33 cellular contexts compared by ENCODE assay signal in the genomic region with DNA sequence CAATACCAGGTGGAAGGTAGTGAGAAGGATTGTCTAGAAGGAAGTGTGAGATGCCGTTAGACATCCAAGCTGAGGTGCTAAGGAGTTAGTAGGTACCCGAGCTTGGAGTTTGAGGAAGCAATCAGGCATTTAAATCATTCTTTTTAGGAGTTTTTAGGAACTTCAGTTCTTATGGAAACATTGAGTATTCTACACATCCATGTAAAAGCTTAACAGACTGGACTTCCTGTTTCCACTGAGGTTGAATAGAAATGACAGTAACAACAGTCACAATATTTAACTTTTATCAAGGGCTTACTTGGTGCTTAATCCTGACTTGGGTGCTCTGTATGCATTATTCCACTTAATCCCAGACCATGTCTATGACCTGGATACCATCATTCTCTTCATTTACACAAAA.
"Had no signal": no experiment of that assay in that cellular context is flagged by ENCODE, and none has a peak within 500 bp of the region (broad histone marks: within the 10 kb centered on the region; RNA-seq: fewer than 3 reads in every experiment).

No MANE protein-coding gene starts in this region.

- H3K4me3 ChIP-seq: adrenal gland, cardiac muscle cell, gastrocnemius medialis, left ventricle myocardium inferior, pancreas, prostate gland, skin epidermis, thoracic aorta, vagina had no signal

- H3K36me3 ChIP-seq: adrenal gland, cardiac muscle cell, gastrocnemius medialis, left ventricle myocardium inferior, neutrophil, pancreas, prostate gland, thoracic aorta, vagina had no signal

- H3K4me3 Mint-ChIP-seq: activated naive CD4-positive, alpha-beta T cell treated with anti-CD3 and anti-CD28 coated beads for 36 hours; activated naive CD8-positive, alpha-beta T cell treated with anti-CD3 and anti-CD28 coated beads for 36 hours; brain; effector memory CD8-positive, alpha-beta T cell; nephron progenitor cell; stimulated activated naive CD8-positive, alpha-beta T cell treated with anti-CD3 and anti-CD28 coated beads, Interleukin-15, Interleukin-2, amounts not matched to agents 100 ng/mL and 50 ng/mL, for 24 hours; type B pancreatic cell had no signal

- H3K27me3 Mint-ChIP-seq: effector memory CD8-positive, alpha-beta T cell; naive B cell; stimulated activated naive CD8-positive, alpha-beta T cell treated with anti-CD3 and anti-CD28 coated beads, Interleukin-15, Interleukin-2, amounts not matched to agents 100 ng/mL and 50 ng/mL, for 24 hours; type B pancreatic cell had no signal

- H3K9me3 Mint-ChIP-seq: activated naive CD4-positive, alpha-beta T cell treated with anti-CD3 and anti-CD28 coated beads for 36 hours; activated naive CD8-positive, alpha-beta T cell treated with anti-CD3 and anti-CD28 coated beads for 36 hours; brain; effector memory CD8-positive, alpha-beta T cell; naive B cell; nephron progenitor cell; stimulated activated naive CD8-positive, alpha-beta T cell treated with anti-CD3 and anti-CD28 coated beads, Interleukin-15, Interleukin-2, amounts not matched to agents 100 ng/mL and 50 ng/mL, for 24 hours; type B pancreatic cell had no signal

- H3K9me3 ChIP-seq: adrenal gland, gastrocnemius medialis, left ventricle myocardium inferior, neutrophil, prostate gland, thoracic aorta, vagina had no signal

- DNase-seq: activated CD4-positive, alpha-beta T cell treated with anti-CD3 and anti-CD28 coated beads for 48 hours; activated CD4-positive, alpha-beta T cell treated with anti-CD3 and anti-CD28 coated beads, Interleukin-2, amount 50 U/mL, for 48 hours; activated CD8-positive, alpha-beta memory T cell treated with anti-CD3 and anti-CD28 coated beads for 24 hours; activated effector memory CD4-positive, alpha-beta T cell treated with Interleukin-2 at 50 U/mL for 16 hours; activated naive CD4-positive, alpha-beta T cell treated with anti-CD3 and anti-CD28 coated beads for 36 hours; activated naive CD8-positive, alpha-beta T cell treated with anti-CD3 and anti-CD28 coated beads for 36 hours; adrenal gland; aorta; cortex of kidney; effector memory CD8-positive, alpha-beta T cell; erythroblast; gastrocnemius medialis; glutamatergic neuron; islet precursor cell; left ventricle myocardium inferior; naive B cell; nephron progenitor cell; pancreas; retina; stimulated activated CD4-positive, alpha-beta T cell treated with anti-CD3 and anti-CD28 coated beads, Interleukin-12 subunit alpha, Interleukin-12 subunit beta, amount 100 ng/mL, for 4 hours; stimulated activated CD4-positive, alpha-beta T cell treated with anti-CD3 and anti-CD28 coated beads, Interleukin-4, amount 100 ng/mL, for 1 hour had no signal

- H3K27ac Mint-ChIP-seq: activated naive CD4-positive, alpha-beta T cell treated with anti-CD3 and anti-CD28 coated beads for 36 hours; activated naive CD8-positive, alpha-beta T cell treated with anti-CD3 and anti-CD28 coated beads for 36 hours; brain; effector memory CD8-positive, alpha-beta T cell; nephron progenitor cell; stimulated activated naive CD8-positive, alpha-beta T cell treated with anti-CD3 and anti-CD28 coated beads, Interleukin-15, Interleukin-2, amounts not matched to agents 100 ng/mL and 50 ng/mL, for 24 hours; type B pancreatic cell had no signal

- H3K27me3 ChIP-seq: adrenal gland, cardiac muscle cell, gastrocnemius medialis, neutrophil, pancreas, vagina had no signal

- H3K27ac ChIP-seq: adrenal gland, cardiac muscle cell, gastrocnemius medialis, left ventricle myocardium inferior, neutrophil, pancreas, prostate gland, skin epidermis, thoracic aorta, vagina, VCaP had no signal

- H3K36me3 Mint-ChIP-seq: activated naive CD8-positive, alpha-beta T cell treated with anti-CD3 and anti-CD28 coated beads for 36 hours; brain had no signal

- H3K4me1 ChIP-seq: adrenal gland, gastrocnemius medialis, left ventricle myocardium inferior had no signal

- ATAC-seq: activated CD4-positive, CD25-positive, alpha-beta regulatory T cell treated with anti-CD3 and anti-CD28 coated beads, Interleukin-2, amount 50 U/mL, for 24 hours; effector memory CD8-positive, alpha-beta T cell; gastrocnemius medialis; pancreas; sciatic nerve had no signal
